ENCODE assay signal across 1 cellular context in the genomic region with DNA sequence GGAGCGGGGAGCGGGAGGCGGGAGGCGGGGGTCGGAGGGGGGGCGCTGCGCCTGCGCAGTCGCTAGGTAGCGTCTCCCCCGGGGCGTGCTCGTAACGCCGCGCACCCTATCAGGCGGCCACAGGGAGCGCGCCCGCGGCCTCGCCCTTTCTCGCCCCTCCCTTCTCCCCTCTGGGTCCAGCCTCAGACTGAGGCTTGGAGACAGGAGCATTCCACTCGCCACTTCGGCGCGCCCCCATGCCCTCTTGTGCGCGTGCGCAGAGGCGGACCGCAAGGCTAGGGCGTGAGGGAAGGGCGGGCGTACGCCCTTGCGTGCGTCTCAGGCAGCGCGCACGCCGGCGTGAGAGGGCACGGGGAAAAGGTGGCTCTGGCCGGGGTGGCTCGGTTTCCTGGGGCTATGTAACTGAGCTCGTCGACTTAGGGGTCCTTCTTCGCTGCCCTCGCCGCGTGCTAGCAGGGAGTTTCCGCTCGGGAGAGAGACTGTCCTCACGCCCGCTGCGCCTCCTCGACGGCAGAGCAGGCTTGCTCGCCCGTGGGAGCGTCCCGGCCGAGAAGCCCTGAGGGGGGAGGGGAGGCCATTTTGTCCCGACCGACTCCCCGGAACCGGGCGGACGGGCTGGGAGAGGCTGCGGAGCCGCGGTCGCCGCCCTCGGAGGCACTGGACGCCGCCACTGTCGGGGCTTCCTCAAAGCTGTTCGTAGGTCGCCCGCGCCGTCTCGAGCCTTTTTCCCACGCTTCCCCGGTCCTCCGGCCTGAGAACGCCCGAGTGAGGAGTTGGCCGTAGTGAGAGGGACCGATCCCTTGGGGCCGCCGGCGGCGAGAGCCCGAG.
A peak's percentile ranks its signal among the peaks of the same experiment; 100 is the strongest.
TF ChIP-seq lines count a peak whose summit lies in the region.

A gene (plus strand): TSS at position 316 of the 828 bp plus-strand sequence. CDS start 525 bp downstream, outside the sequence.

TF ChIP-seq in HepG2, 621 proteins besides CTCF, POLR2A, EP300 and RAD21 (continued from another document and continues in another):
- TF ChIP-seq, protein P1, sequence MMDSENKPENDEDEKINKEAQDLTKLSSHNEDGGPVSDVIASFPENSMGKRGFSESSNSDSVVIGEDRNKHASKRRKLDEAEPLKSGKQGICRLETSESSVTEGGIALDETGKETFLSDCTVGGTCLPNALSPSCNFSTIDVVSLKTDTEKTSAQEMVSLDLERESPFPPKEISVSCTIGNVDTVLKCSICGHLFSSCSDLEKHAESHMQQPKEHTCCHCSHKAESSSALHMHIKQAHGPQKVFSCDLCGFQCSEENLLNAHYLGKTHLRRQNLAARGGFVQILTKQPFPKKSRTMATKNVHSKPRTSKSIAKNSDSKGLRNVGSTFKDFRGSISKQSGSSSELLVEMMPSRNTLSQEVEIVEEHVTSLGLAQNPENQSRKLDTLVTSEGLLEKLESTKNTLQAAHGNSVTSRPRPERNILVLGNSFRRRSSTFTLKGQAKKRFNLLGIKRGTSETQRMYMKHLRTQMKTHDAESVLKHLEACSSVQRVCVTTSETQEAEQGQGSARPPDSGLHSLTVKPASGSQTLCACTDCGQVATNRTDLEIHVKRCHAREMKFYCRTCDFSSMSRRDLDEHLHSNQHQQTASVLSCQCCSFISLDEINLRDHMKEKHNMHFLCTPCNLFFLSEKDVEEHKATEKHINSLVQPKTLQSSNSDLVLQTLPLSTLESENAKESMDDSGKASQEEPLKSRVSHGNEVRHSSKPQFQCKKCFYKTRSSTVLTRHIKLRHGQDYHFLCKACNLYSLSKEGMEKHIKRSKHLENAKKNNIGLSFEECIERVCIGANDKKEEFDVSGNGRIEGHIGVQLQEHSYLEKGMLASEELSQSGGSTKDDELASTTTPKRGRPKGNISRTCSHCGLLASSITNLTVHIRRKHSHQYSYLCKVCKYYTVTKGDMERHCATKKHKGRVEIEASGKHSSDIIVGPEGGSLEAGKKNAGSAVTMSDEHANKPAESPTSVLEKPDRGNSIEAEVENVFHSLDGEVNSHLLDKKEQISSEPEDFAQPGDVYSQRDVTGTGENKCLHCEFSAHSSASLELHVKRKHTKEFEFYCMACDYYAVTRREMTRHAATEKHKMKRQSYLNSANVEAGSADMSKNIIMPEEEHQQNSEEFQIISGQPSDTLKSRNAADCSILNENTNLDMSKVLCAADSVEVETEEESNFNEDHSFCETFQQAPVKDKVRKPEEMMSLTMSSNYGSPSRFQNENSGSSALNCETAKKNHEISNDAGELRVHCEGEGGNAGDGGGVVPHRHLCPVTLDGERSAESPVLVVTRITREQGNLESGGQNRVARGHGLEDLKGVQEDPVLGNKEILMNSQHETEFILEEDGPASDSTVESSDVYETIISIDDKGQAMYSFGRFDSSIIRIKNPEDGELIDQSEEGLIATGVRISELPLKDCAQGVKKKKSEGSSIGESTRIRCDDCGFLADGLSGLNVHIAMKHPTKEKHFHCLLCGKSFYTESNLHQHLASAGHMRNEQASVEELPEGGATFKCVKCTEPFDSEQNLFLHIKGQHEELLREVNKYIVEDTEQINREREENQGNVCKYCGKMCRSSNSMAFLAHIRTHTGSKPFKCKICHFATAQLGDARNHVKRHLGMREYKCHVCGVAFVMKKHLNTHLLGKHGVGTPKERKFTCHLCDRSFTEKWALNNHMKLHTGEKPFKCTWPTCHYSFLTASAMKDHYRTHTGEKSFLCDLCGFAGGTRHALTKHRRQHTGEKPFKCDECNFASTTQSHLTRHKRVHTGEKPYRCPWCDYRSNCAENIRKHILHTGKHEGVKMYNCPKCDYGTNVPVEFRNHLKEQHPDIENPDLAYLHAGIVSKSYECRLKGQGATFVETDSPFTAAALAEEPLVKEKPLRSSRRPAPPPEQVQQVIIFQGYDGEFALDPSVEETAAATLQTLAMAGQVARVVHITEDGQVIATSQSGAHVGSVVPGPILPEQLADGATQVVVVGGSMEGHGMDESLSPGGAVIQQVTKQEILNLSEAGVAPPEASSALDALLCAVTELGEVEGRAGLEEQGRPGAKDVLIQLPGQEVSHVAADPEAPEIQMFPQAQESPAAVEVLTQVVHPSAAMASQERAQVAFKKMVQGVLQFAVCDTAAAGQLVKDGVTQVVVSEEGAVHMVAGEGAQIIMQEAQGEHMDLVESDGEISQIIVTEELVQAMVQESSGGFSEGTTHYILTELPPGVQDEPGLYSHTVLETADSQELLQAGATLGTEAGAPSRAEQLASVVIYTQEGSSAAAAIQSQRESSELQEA (CRISPR knock-in tag; IDR thresholded peaks at IDR 0.05; ENCODE audit: not compliant biosample characterization): peak; percentile 81
- TF ChIP-seq ZNF235 (CRISPR knock-in tag; IDR thresholded peaks at IDR 0.05; ENCODE audit: borderline replicate concordance): peak; percentile 89
- no peak for TF ChIP-seq ZNF20 (CRISPR knock-in tag; IDR thresholded peaks at IDR 0.05)
- peak; percentile 95 for TF ChIP-seq ARHGAP35 (CRISPR knock-in tag; IDR thresholded peaks at IDR 0.05; ENCODE audit: borderline replicate concordance)
- TF ChIP-seq HMG20B (CRISPR knock-in tag; conservative IDR thresholded peaks at IDR 0.05): peak; percentile 81
- peak; percentile 81 for TF ChIP-seq ELF1 (CRISPR knock-in tag; IDR thresholded peaks at IDR 0.05)
- TF ChIP-seq ZNF34 (CRISPR knock-in tag; IDR thresholded peaks at IDR 0.05; ENCODE audit: borderline replicate concordance): peak; percentile 72; the same call in 1 of the 2 replicates
- TF ChIP-seq ZNF12 (CRISPR knock-in tag; IDR thresholded peaks at IDR 0.05): peak; percentile 70
- TF ChIP-seq ELF3 (CRISPR knock-in tag; IDR thresholded peaks at IDR 0.05): peak; percentile 70; the same call in 1 of the 2 replicates
- TF ChIP-seq SAFB2 (CRISPR knock-in tag; IDR thresholded peaks at IDR 0.05; ENCODE audit: borderline replicate concordance, low read depth): peak; percentile 85; the same call in 1 of the 2 replicates
- TF ChIP-seq MED8 (CRISPR knock-in tag; IDR thresholded peaks at IDR 0.05; ENCODE audit: insufficient replicate concordance): peak; percentile 84
- peak; percentile 96 for TF ChIP-seq KMT2B (CRISPR knock-in tag; IDR thresholded peaks at IDR 0.05)
- TF ChIP-seq POLR2AphosphoS2 (IDR thresholded peaks at IDR 0.05; ENCODE audit: low read depth, low read length): 0 out of 2 replicates have a peak, but pooled peaks have one; percentile 55
- peak; percentile 64 for TF ChIP-seq ARNTL (CRISPR knock-in tag; IDR thresholded peaks at IDR 0.05)
- 0 out of 2 replicates have a peak, but pooled peaks have one; percentile 8 for TF ChIP-seq ZKSCAN1 (IDR thresholded peaks at IDR 0.05; ENCODE audit: low read length)
- no peak for TF ChIP-seq SMARCE1 (IDR thresholded peaks at IDR 0.05; ENCODE audit: borderline replicate concordance)
- TF ChIP-seq, protein P2, sequence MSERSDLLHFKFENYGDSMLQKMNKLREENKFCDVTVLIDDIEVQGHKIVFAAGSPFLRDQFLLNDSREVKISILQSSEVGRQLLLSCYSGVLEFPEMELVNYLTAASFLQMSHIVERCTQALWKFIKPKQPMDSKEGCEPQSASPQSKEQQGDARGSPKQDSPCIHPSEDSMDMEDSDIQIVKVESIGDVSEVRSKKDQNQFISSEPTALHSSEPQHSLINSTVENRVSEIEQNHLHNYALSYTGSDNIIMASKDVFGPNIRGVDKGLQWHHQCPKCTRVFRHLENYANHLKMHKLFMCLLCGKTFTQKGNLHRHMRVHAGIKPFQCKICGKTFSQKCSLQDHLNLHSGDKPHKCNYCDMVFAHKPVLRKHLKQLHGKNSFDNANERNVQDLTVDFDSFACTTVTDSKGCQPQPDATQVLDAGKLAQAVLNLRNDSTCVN (CRISPR knock-in tag; IDR thresholded peaks at IDR 0.05; ENCODE audit: borderline replicate concordance): peak; percentile 91
- peak; percentile 94; the same call in 1 of the 2 replicates for TF ChIP-seq TSC22D2 (CRISPR knock-in tag; IDR thresholded peaks at IDR 0.05; ENCODE audit: borderline replicate concordance)
- TF ChIP-seq MIER2 (CRISPR knock-in tag; IDR thresholded peaks at IDR 0.05): peak; percentile 46; the same call in 1 of the 2 replicates
- TF ChIP-seq ATM (IDR thresholded peaks at IDR 0.05; ENCODE audit: borderline replicate concordance): no peak
- TF ChIP-seq ZNF782 (CRISPR knock-in tag; IDR thresholded peaks at IDR 0.05; ENCODE audit: borderline replicate concordance): 0 out of 2 replicates have a peak, but pooled peaks have one; percentile 34
- TF ChIP-seq SOX13 (IDR thresholded peaks at IDR 0.05): no peak
- TF ChIP-seq SOX13 (CRISPR knock-in tag; conservative IDR thresholded peaks at IDR 0.05 in 1 of 2, IDR thresholded peaks at IDR 0.05 in 1 of 2): peak in 1 of 2 experiments; percentile 60; a peak in 2 of 4 replicates
- peak; percentile 77; the same call in 1 of the 2 replicates for TF ChIP-seq SP5 (CRISPR knock-in tag; IDR thresholded peaks at IDR 0.05; ENCODE audit: borderline replicate concordance, low read depth)
- TF ChIP-seq MED13 (CRISPR knock-in tag; IDR thresholded peaks at IDR 0.05): peak; percentile 94
- TF ChIP-seq, protein P3, sequence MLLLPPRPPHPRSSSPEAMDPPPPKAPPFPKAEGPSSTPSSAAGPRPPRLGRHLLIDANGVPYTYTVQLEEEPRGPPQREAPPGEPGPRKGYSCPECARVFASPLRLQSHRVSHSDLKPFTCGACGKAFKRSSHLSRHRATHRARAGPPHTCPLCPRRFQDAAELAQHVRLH (CRISPR knock-in tag; IDR thresholded peaks at IDR 0.05; ENCODE audit: borderline replicate concordance, low read depth): peak; percentile 96
- peak; percentile 89; the same call in 1 of the 2 replicates for TF ChIP-seq RFXAP (CRISPR knock-in tag; IDR thresholded peaks at IDR 0.05; ENCODE audit: borderline replicate concordance)
- no peak for TF ChIP-seq CREM (IDR thresholded peaks at IDR 0.05)
- TF ChIP-seq CREM (CRISPR knock-in tag; IDR thresholded peaks at IDR 0.05): no peak
- no peak for TF ChIP-seq SSRP1 (CRISPR knock-in tag; IDR thresholded peaks at IDR 0.05)
- TF ChIP-seq TAF1 (CRISPR knock-in tag; IDR thresholded peaks at IDR 0.05): peak; percentile 99
- no peak for TF ChIP-seq HNF4G (IDR thresholded peaks at IDR 0.05; ENCODE audit: borderline replicate concordance, low read depth, low read length)
- TF ChIP-seq HNF4G (CRISPR knock-in tag; IDR thresholded peaks at IDR 0.05; ENCODE audit: borderline replicate concordance, low read depth): 0 out of 2 replicates have a peak, but pooled peaks have one; percentile 30
- TF ChIP-seq, protein P4, sequence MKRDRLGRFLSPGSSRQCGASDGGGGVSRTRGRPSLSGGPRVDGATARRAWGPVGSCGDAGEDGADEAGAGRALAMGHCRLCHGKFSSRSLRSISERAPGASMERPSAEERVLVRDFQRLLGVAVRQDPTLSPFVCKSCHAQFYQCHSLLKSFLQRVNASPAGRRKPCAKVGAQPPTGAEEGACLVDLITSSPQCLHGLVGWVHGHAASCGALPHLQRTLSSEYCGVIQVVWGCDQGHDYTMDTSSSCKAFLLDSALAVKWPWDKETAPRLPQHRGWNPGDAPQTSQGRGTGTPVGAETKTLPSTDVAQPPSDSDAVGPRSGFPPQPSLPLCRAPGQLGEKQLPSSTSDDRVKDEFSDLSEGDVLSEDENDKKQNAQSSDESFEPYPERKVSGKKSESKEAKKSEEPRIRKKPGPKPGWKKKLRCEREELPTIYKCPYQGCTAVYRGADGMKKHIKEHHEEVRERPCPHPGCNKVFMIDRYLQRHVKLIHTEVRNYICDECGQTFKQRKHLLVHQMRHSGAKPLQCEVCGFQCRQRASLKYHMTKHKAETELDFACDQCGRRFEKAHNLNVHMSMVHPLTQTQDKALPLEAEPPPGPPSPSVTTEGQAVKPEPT (CRISPR knock-in tag; IDR thresholded peaks at IDR 0.05; ENCODE audit: low read depth): peak; percentile 99
- TF ChIP-seq, protein P5, sequence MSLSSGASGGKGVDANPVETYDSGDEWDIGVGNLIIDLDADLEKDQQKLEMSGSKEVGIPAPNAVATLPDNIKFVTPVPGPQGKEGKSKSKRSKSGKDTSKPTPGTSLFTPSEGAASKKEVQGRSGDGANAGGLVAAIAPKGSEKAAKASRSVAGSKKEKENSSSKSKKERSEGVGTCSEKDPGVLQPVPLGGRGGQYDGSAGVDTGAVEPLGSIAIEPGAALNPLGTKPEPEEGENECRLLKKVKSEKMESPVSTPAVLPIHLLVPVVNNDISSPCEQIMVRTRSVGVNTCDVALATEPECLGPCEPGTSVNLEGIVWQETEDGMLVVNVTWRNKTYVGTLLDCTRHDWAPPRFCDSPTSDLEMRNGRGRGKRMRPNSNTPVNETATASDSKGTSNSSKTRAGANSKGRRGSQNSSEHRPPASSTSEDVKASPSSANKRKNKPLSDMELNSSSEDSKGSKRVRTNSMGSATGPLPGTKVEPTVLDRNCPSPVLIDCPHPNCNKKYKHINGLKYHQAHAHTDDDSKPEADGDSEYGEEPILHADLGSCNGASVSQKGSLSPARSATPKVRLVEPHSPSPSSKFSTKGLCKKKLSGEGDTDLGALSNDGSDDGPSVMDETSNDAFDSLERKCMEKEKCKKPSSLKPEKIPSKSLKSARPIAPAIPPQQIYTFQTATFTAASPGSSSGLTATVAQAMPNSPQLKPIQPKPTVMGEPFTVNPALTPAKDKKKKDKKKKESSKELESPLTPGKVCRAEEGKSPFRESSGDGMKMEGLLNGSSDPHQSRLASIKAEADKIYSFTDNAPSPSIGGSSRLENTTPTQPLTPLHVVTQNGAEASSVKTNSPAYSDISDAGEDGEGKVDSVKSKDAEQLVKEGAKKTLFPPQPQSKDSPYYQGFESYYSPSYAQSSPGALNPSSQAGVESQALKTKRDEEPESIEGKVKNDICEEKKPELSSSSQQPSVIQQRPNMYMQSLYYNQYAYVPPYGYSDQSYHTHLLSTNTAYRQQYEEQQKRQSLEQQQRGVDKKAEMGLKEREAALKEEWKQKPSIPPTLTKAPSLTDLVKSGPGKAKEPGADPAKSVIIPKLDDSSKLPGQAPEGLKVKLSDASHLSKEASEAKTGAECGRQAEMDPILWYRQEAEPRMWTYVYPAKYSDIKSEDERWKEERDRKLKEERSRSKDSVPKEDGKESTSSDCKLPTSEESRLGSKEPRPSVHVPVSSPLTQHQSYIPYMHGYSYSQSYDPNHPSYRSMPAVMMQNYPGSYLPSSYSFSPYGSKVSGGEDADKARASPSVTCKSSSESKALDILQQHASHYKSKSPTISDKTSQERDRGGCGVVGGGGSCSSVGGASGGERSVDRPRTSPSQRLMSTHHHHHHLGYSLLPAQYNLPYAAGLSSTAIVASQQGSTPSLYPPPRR (CRISPR knock-in tag; IDR thresholded peaks at IDR 0.05; ENCODE audit: borderline replicate concordance): no peak; the same call in 1 of the 2 replicates
- TF ChIP-seq, protein P6, sequence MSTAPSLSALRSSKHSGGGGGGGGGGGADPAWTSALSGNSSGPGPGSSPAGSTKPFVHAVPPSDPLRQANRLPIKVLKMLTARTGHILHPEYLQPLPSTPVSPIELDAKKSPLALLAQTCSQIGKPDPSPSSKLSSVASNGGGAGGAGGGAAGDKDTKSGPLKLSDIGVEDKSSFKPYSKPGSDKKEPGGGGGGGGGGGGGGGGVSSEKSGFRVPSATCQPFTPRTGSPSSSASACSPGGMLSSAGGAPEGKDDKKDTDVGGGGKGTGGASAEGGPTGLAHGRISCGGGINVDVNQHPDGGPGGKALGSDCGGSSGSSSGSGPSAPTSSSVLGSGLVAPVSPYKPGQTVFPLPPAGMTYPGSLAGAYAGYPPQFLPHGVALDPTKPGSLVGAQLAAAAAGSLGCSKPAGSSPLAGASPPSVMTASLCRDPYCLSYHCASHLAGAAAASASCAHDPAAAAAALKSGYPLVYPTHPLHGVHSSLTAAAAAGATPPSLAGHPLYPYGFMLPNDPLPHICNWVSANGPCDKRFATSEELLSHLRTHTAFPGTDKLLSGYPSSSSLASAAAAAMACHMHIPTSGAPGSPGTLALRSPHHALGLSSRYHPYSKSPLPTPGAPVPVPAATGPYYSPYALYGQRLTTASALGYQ (CRISPR knock-in tag; IDR thresholded peaks at IDR 0.05): peak; percentile 90; the same call in 1 of the 2 replicates
- peak; percentile 99 for TF ChIP-seq ZFP90 (CRISPR knock-in tag; IDR thresholded peaks at IDR 0.05; ENCODE audit: borderline replicate concordance)
- TF ChIP-seq BORCS8-MEF2B (CRISPR knock-in tag; IDR thresholded peaks at IDR 0.05): peak; percentile 77
- TF ChIP-seq ZC3H4 (CRISPR knock-in tag; IDR thresholded peaks at IDR 0.05; ENCODE audit: borderline replicate concordance): 0 out of 2 replicates have a peak, but pooled peaks have one; percentile 34
- peak; percentile 48; the same call in 1 of the 2 replicates for TF ChIP-seq PAWR (CRISPR knock-in tag; IDR thresholded peaks at IDR 0.05; ENCODE audit: borderline replicate concordance)
